In the genomic region with DNA sequence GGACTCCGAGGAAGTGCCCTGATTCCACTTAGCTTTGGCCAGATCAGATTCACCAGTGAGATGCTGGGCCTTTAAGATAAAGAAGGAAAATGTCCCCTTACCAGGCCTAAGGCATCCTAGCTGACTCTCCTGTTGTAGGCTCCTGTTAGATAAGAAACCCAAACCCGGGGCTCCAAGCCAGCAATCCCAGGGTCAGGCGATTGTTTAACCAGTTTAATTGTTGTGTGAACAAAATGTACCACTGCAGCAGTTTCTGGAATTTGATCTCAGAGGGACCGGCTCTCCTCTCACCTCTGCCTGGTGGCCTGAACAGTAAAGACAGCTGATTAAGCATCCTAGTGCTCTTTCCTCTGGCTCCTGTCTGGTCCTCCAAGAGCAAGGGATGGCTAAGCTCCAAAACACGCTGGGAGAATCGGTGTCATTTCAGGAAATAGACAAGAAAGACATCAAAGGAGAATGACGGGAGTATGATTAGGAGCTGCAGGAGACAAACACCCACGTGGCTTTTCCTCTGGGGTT, we compare ENCODE assay signal across 13 cellular contexts. TPM values are rescaled to one million over a fixed set of nuclear protein-coding genes. Genes with fewer than 3 reads are reported as not detected.
DNase-seq lines count a peak whose midpoint lies in the region; ATAC-seq, FAIRE-seq and TF ChIP-seq lines count a peak whose summit lies in the region.
"Had no signal": no experiment of that assay in that cellular context is flagged by ENCODE, and none has a peak within 500 bp of the region (broad histone marks: within the 10 kb centered on the region; RNA-seq: fewer than 3 reads in every experiment).

No MANE protein-coding gene starts in this region.

- TF ChIP-seq CTCF in right lobe of liver (IDR thresholded peaks at IDR 0.05) = no peak

- H3K79me2 ChIP-seq in ACC112 (ENCODE audit: control insufficient read depth, insufficient read depth, low read length, unreplicated experiment) = no peaks in the 10 kb centered on the region

- WGBS in right lobe of liver (ENCODE audit: insufficient coverage, low coverage, low lambda C conversion rate, missing lambda C conversion rate) = 31% methylated on average over 8 of the region's 8 CpGs

- H3K4me3 ChIP-seq in ACC112 (ENCODE audit: low read depth, low read length) = no peak overlapping the region
- H3K4me3 ChIP-seq in right lobe of liver = no peak overlapping the region
- H3K4me3 ChIP-seq: cardiac muscle cell had no signal

- H3K27ac ChIP-seq in ACC112 (ENCODE audit: low read depth, low read length) (no peak overlapping the region), right lobe of liver (no peak overlapping the region)
- H3K27ac ChIP-seq: cardiac muscle cell had no signal

- H3K36me3 ChIP-seq in ACC112 (ENCODE audit: insufficient read depth, low read length) (no peaks in the 10 kb centered on the region), right lobe of liver (no peaks in the 10 kb centered on the region)
- H3K36me3 ChIP-seq: cardiac muscle cell had no signal

- intact Hi-C loops in right lobe of liver (cut with DNase I) = no loop called here

- H2AFZ ChIP-seq in ACC112 (ENCODE audit: low read length, unreplicated experiment) = peak overlapping the region; percentile 4

- no peaks in the 10 kb centered on the region for H3K9me3 ChIP-seq in right lobe of liver

- ATAC-seq in right lobe of liver (peak; percentile 55 to 79 (median 64)), HG02970 (IDR thresholded peaks at IDR 0.05; ENCODE audit: low FRiP score, unreplicated experiment) (no peak), GM18870 (IDR thresholded peaks at IDR 0.05; ENCODE audit: unreplicated experiment) (no peak), GM21528 (IDR thresholded peaks at IDR 0.05; ENCODE audit: low FRiP score, unreplicated experiment) (no peak)
- ATAC-seq: activated T-helper 17 cell treated with anti-CD3 and anti-CD28 coated beads, Interleukin-2, amount 50 U/mL, for 72 hours; naive thymus-derived CD8-positive, alpha-beta T cell had no signal

- TF ChIP-seq POLR2A in right lobe of liver (IDR thresholded peaks at IDR 0.05) = no peak

- H3K4me1 ChIP-seq in ACC112 (ENCODE audit: control insufficient read depth, insufficient read depth, low read length, unreplicated experiment) (peaks cover 10% of the 10 kb centered on the region), right lobe of liver (no peaks in the 10 kb centered on the region)

- no peaks in the 10 kb centered on the region for H3K27me3 ChIP-seq in ACC112 (ENCODE audit: insufficient read depth, low read length)
- H3K27me3 ChIP-seq in right lobe of liver = peaks cover 0 to 17% of the 10 kb centered on the region in 2 donors
- H3K27me3 ChIP-seq: cardiac muscle cell had no signal

- peak; percentile 92 for DNase-seq in NCI-H1092 treated with DMSO at 0.1 percent for 48 hours (lab: John Stamatoyannopoulos, UW)
- DNase-seq in right lobe of liver = no peak
- DNase-seq in midbrain (lab: John Stamatoyannopoulos, UW) = no peak
- DNase-seq: GF-D8; naive thymus-derived CD8-positive, alpha-beta T cell; NCI-H2171 treated with DMSO at 0.1 percent for 48 hours had no signal

- FAIRE-seq in TTC549 (lab: Jason Lieb, UNC) = peak; percentile 94

RNA-seq across cellular contexts. Expression of gene KLHDC8A, which starts 9.3 kb away (rescaled TPM):
- under 1 TPM in 2 of 6 experiments, not detected in 4; 0.22 to 0.44 TPM for total RNA-seq in right lobe of liver
- total RNA-seq: activated T-helper 17 cell treated with anti-CD3 and anti-CD28 coated beads, Interleukin-2, amount 50 U/mL, for 72 hours; naive thymus-derived CD8-positive, alpha-beta T cell had no signal

RNA-seq across cellular contexts. Expression of gene NUAK2, which starts 44.5 kb away (rescaled TPM):
- 1 to 10 TPM in 5 of 6 experiments, under 1 TPM in 1; 0.88 to 5.1 (median 2.1) TPM for total RNA-seq in right lobe of liver

RNA-seq across cellular contexts. Expression of gene LEMD1, which starts 55.9 kb away (rescaled TPM):
- total RNA-seq in right lobe of liver = not detected
- total RNA-seq: cardiac muscle cell; naive thymus-derived CD8-positive, alpha-beta T cell had no signal

Comparison
In these comparisons a context has a peak if more than half of its experiments do, and no peak if none do; other contexts are left out.
1. ATAC-seq: peak in right lobe of liver (4 of 4); none in HG02970 (single experiment), GM18870 (single experiment) and GM21528 (single experiment).